1 cellular context compared by ENCODE assay signal in genomic region chr19:19319725-19320361, GRCh38.
TF ChIP-seq lines count a peak whose summit lies in the region.

No MANE protein-coding gene starts in this region.

TF ChIP-seq in GM23338, 12 proteins besides CTCF, POLR2A, EP300 and RAD21 (continued from another document):
- TF ChIP-seq ZNF462 (CRISPR knock-in tag; IDR thresholded peaks at IDR 0.05) (no peak), JUNB (IDR thresholded peaks at IDR 0.05; ENCODE audit: unreplicated experiment) (no peak), ZNF331 (CRISPR knock-in tag; IDR thresholded peaks at IDR 0.05; ENCODE audit: low read depth) (no peak), REST (IDR thresholded peaks at IDR 0.05; ENCODE audit: unreplicated experiment) (no peak), EZH2phosphoT487 (IDR thresholded peaks at IDR 0.05; ENCODE audit: unreplicated experiment) (no peak), EZH2 (IDR thresholded peaks at IDR 0.05; ENCODE audit: low read depth, unreplicated experiment) (no peak), STAT1 (IDR thresholded peaks at IDR 0.05; ENCODE audit: unreplicated experiment) (no peak)
